ENCODE assay signal across 11 cellular contexts in genomic region chr6:118581489-118581959, GRCh38. TPM values are rescaled to one million over a fixed set of nuclear protein-coding genes. Genes with fewer than 3 reads are reported as not detected.
A peak's percentile ranks its signal among the peaks of the same experiment; 100 is the strongest.
DNase-seq lines count a peak whose midpoint lies in the region; ATAC-seq and TF ChIP-seq lines count a peak whose summit lies in the region.
"Had no signal": no experiment of that assay in that cellular context is flagged by ENCODE, and none has a peak within 500 bp of the region (broad histone marks: within the 10 kb centered on the region; RNA-seq: fewer than 3 reads in every experiment).

No MANE protein-coding gene starts in this region.

- BruUV-seq in MCF 10A (replicated peaks; lab: Mats Ljungman, UMichigan) = no TSS peak

- intact Hi-C loops in MCF 10A (cut with micrococcal nuclease) (loop anchor here (1.0 to 10.0 kb wide), 4 partner anchors 37 to 313 kb away; partner anchors contain the start of gene ASF1A), breast epithelium (cut with DNase I; ENCODE audit: low total_unique reads) (no loop called here), uterus (cut with DNase I; ENCODE audit: low total_unique reads) (no loop called here)

- peak overlapping the region; percentile 57 for H3K9ac ChIP-seq in adipocyte (ENCODE audit: low read length)

- no peaks in the 10 kb centered on the region for H3K36me3 ChIP-seq in breast epithelium
- no peaks in the 10 kb centered on the region for H3K36me3 ChIP-seq in adipocyte (ENCODE audit: control insufficient read depth, insufficient read depth, low read length, severe bottlenecking)
- no peaks in the 10 kb centered on the region for H3K36me3 ChIP-seq in hepatocyte (replicated peaks; ENCODE audit: insufficient read depth, low read depth)
- no peaks in the 10 kb centered on the region for H3K36me3 ChIP-seq in uterus
- H3K36me3 ChIP-seq: colonic mucosa had no signal

- ATAC-seq in HG03460 (IDR thresholded peaks at IDR 0.05; ENCODE audit: unreplicated experiment) (no peak), HG03457 (IDR thresholded peaks at IDR 0.05; ENCODE audit: unreplicated experiment) (no peak)

- CTCF ChIA-PET in MCF 10A (lab: Yijun Ruan, JAX) = interaction anchor here (0.6 to 4.1 kb wide), 13 partner anchors 9 to 741 kb away, joined by 3 to 29 read pairs (median 5); no protein-coding TSS in a partner anchor

- no peak overlapping the region for H2AFZ ChIP-seq in hepatocyte

- TF ChIP-seq POLR2A in breast epithelium (IDR thresholded peaks at IDR 0.05) (no peak), uterus (IDR thresholded peaks at IDR 0.05) (no peak)

- H3K9me3 Mint-ChIP-seq in MCF 10A (ENCODE audit: unreplicated experiment) = peaks cover 5% of the 10 kb centered on the region

- peaks cover 16% of the 10 kb centered on the region for H3K4me1 Mint-ChIP-seq in MCF 10A (ENCODE audit: insufficient read depth, unreplicated experiment)

- no peaks in the 10 kb centered on the region for H3K27me3 Mint-ChIP-seq in MCF 10A (ENCODE audit: insufficient read depth, unreplicated experiment)
- H3K27me3 Mint-ChIP-seq: IgD-negative memory B cell had no signal

- POLR2A ChIA-PET in MCF 10A (lab: Yijun Ruan, JAX) = interaction anchor here (0.6 to 1.3 kb wide), 2 partner anchors 72 to 298 kb away, joined by 3 to 6 read pairs; no protein-coding TSS in a partner anchor

- no peak for TF ChIP-seq CTCF in MCF 10A (IDR thresholded peaks at IDR 0.05; ENCODE audit: unreplicated experiment)
- no peak for TF ChIP-seq CTCF in breast epithelium (IDR thresholded peaks at IDR 0.05)
- TF ChIP-seq CTCF in hepatocyte (IDR thresholded peaks at IDR 0.05; ENCODE audit: poor library complexity) = no peak
- no peak for TF ChIP-seq CTCF in uterus (IDR thresholded peaks at IDR 0.05)

- no peak overlapping the region for H3K4me3 Mint-ChIP-seq in MCF 10A (ENCODE audit: unreplicated experiment)
- H3K4me3 Mint-ChIP-seq: H9, IgD-negative memory B cell had no signal

- peak overlapping the region; percentile 13 for H3K4me2 ChIP-seq in hepatocyte

- peak overlapping the region in 1 of 2 donors; percentile 11 for H3K27ac ChIP-seq in breast epithelium
- H3K27ac ChIP-seq in hepatocyte = peak overlapping the region; percentile 46
- peak overlapping the region; percentile 4 to 35 for H3K27ac ChIP-seq in uterus
- H3K27ac ChIP-seq: colonic mucosa had no signal

- no peaks in the 10 kb centered on the region for H3K27me3 ChIP-seq in breast epithelium
- H3K27me3 ChIP-seq in adipocyte (replicated peaks; ENCODE audit: control insufficient read depth, insufficient read depth, low read length) = no peaks in the 10 kb centered on the region
- no peaks in the 10 kb centered on the region for H3K27me3 ChIP-seq in hepatocyte
- no peaks in the 10 kb centered on the region for H3K27me3 ChIP-seq in uterus
- H3K27me3 ChIP-seq: colonic mucosa had no signal

- 63% methylated on average over 5 of the region's 5 CpGs for WGBS in hepatocyte (ENCODE audit: low lambda C conversion rate, missing lambda C conversion rate)

- H3K79me2 ChIP-seq in hepatocyte = peaks cover 41% of the 10 kb centered on the region

- H3K36me3 Mint-ChIP-seq in MCF 10A (ENCODE audit: insufficient read depth, unreplicated experiment) = peaks cover 6% of the 10 kb centered on the region

- H4K20me1 ChIP-seq in hepatocyte (ENCODE audit: insufficient read depth, poor library complexity, severe bottlenecking) = peaks cover 28% of the 10 kb centered on the region

- H3K27ac Mint-ChIP-seq in MCF 10A (ENCODE audit: low read depth, unreplicated experiment) = no peak overlapping the region
- H3K27ac Mint-ChIP-seq: IgD-negative memory B cell had no signal

- no peaks in the 10 kb centered on the region for H3K9me2 ChIP-seq in hepatocyte (replicated peaks; ENCODE audit: insufficient read depth)

- H3K4me3 ChIP-seq in breast epithelium (no peak overlapping the region), adipocyte (ENCODE audit: low read length) (peak overlapping the region; percentile 29), hepatocyte (no peak overlapping the region), uterus (no peak overlapping the region)
- H3K4me3 ChIP-seq: colonic mucosa had no signal

- DNase-seq in MCF 10A (ENCODE audit: unreplicated experiment) (peak; percentile 74), breast epithelium (ENCODE audit: low spot score in 2 of 2) (no peak), adipocyte (ENCODE audit: low read depth) (peak; percentile 77), hepatocyte (ENCODE audit: low spot score) (peak; percentile 43), uterus (no peak)
- DNase-seq in stimulated activated CD8-positive, alpha-beta memory T cell treated with anti-CD3 and anti-CD28 coated beads, Interleukin-4, amount 100 ng/mL, for 48 hours = no peak

- H3K9me3 ChIP-seq in breast epithelium = peaks cover 15 to 18% of the 10 kb centered on the region in 2 donors
- peaks cover 11% of the 10 kb centered on the region for H3K9me3 ChIP-seq in adipocyte (ENCODE audit: control insufficient read depth, low read length)
- no peaks in the 10 kb centered on the region for H3K9me3 ChIP-seq in hepatocyte (ENCODE audit: low read depth)
- peaks cover 0 to 12% of the 10 kb centered on the region in 2 donors for H3K9me3 ChIP-seq in uterus
- H3K9me3 ChIP-seq: colonic mucosa had no signal

- H3K4me1 ChIP-seq in breast epithelium (no peaks in the 10 kb centered on the region), adipocyte (ENCODE audit: control insufficient read depth, insufficient read depth, low read length) (peaks cover 22% of the 10 kb centered on the region), hepatocyte (ENCODE audit: insufficient read depth) (peaks cover 17% of the 10 kb centered on the region), uterus (no peaks in the 10 kb centered on the region)
- H3K4me1 ChIP-seq: colonic mucosa had no signal

RNA-seq across cellular contexts. Expression of gene PLN, which starts 33.4 kb away (rescaled TPM):
- total RNA-seq in MCF 10A (2022) = not detected in 2 replicates
- total RNA-seq in breast epithelium = 1 to 10 TPM; 2.9 to 5.7 (median 4.6) TPM
- total RNA-seq in hepatocyte = 0.80 TPM in 1 of 2 replicates, not detected in the other
- 0.40 and 0.69 TPM in 2 replicates for polyA plus RNA-seq in hepatocyte
- 100 to 1,000 TPM in 3 of 4 donors, 10 to 100 TPM in 1; 45.2 to 194 (median 155) TPM for total RNA-seq in uterus
- total RNA-seq: H9 had no signal

Comparison
In these comparisons a context has a peak if more than half of its experiments do, and no peak if none do; other contexts are left out.
1. DNase-seq: peak in MCF 10A (single experiment), adipocyte (single experiment) and hepatocyte (single experiment); none in breast epithelium (0 of 2), uterus (0 of 2) and stimulated activated CD8-positive, alpha-beta memory T cell treated with anti-CD3 and anti-CD28 coated beads, Interleukin-4, amount 100 ng/mL, for 48 hours (single experiment).
2. RNA of gene PLN, which starts 33.4 kb away (total RNA-seq): 45.2 to 194 TPM in uterus; 2.9 to 5.7 TPM in breast epithelium, 0.80 TPM in hepatocyte and not detected in MCF 10A; every median in the first group is over 4 times any median in the second.